1 cellular context compared by ENCODE assay signal in genomic region chr2:121699421-121700328, GRCh38.
TF ChIP-seq lines count a peak whose summit lies in the region.

No MANE protein-coding gene starts in this region.

TF ChIP-seq in GM23338, 12 proteins besides CTCF, POLR2A, EP300 and RAD21 (continued from another document):
- TF ChIP-seq ZNF462 (CRISPR knock-in tag; IDR thresholded peaks at IDR 0.05) (no peak), STAT1 (IDR thresholded peaks at IDR 0.05; ENCODE audit: unreplicated experiment) (no peak), ZNF331 (CRISPR knock-in tag; IDR thresholded peaks at IDR 0.05; ENCODE audit: low read depth) (no peak)
